In genomic region chr19:30752201-30752600, GRCh38 we compare ENCODE assay signal across 25 cellular contexts.
DNase-seq lines count a peak whose midpoint lies in the region; ATAC-seq and TF ChIP-seq lines count a peak whose summit lies in the region.
"Had no signal": no experiment of that assay in that cellular context is flagged by ENCODE, and none has a peak within 500 bp of the region (broad histone marks: within the 10 kb centered on the region; RNA-seq: fewer than 3 reads in every experiment).

No MANE protein-coding gene starts in this region.

- intact Hi-C loops in left ventricle myocardium superior (cut with micrococcal nuclease) = no loop called here

- no peak overlapping the region for H3K4me3 Mint-ChIP-seq in osteocyte (ENCODE audit: unreplicated experiment)
- H3K4me3 Mint-ChIP-seq: CD14-positive monocyte; CD4-positive, alpha-beta memory T cell; CD4-positive, CD25-positive, alpha-beta regulatory T cell; CD8-positive, alpha-beta memory T cell had no signal

- H3K36me3 ChIP-seq in lung (ENCODE audit: control insufficient read depth in 2 of 2, insufficient read depth in 2 of 2, low read length in 2 of 2) = no peaks in the 10 kb centered on the region
- H3K36me3 ChIP-seq: BE2C, BLaER1 had no signal

- H3K9me3 Mint-ChIP-seq in osteocyte (ENCODE audit: unreplicated experiment) = peaks cover 42% of the 10 kb centered on the region

- no peaks in the 10 kb centered on the region for H3K36me3 Mint-ChIP-seq in osteocyte (ENCODE audit: unreplicated experiment)
- H3K36me3 Mint-ChIP-seq: CD14-positive monocyte; CD4-positive, alpha-beta memory T cell; CD4-positive, CD25-positive, alpha-beta regulatory T cell; CD8-positive, alpha-beta memory T cell had no signal

- no peaks in the 10 kb centered on the region for H3K4me1 Mint-ChIP-seq in osteocyte (ENCODE audit: unreplicated experiment)
- H3K4me1 Mint-ChIP-seq: CD14-positive monocyte; CD4-positive, alpha-beta memory T cell; CD4-positive, CD25-positive, alpha-beta regulatory T cell; CD8-positive, alpha-beta memory T cell had no signal

- no peak for TF ChIP-seq CTCF in lung (IDR thresholded peaks at IDR 0.05; ENCODE audit: control extremely low read depth, extremely low read depth)
- TF ChIP-seq CTCF in osteocyte (IDR thresholded peaks at IDR 0.05) = no peak

- peaks cover 7 to 12% of the 10 kb centered on the region in 2 donors for H3K9me3 ChIP-seq in lung (ENCODE audit: control insufficient read depth in 2 of 2, insufficient read depth in 1 of 2, low read length in 1 of 2)
- H3K9me3 ChIP-seq: BE2C had no signal

- DNase-seq in AG20443 (ENCODE audit: low spot score) (peak; percentile 1), ecto neural progenitor cell (ENCODE audit: low spot score) (peak; percentile 10), lung (ENCODE audit: low spot score) (peak; percentile 9), osteocyte (ENCODE audit: extremely low spot score, unreplicated experiment) (peak; percentile 56), left ventricle myocardium superior (no peak)
- no peak for DNase-seq in stimulated activated CD4-positive, alpha-beta T cell treated with anti-CD3 and anti-CD28 coated beads, Interleukin-4, amount 100 ng/mL, for 24 hours
- DNase-seq in activated CD4-positive, CD25-positive, alpha-beta regulatory T cell (lab: John Stamatoyannopoulos, UW) = no peak
- DNase-seq: 8988T; ACHN; AML-193; BE2C; C1 segment of cervical spinal cord; CD4-positive, alpha-beta memory T cell; CD4-positive, CD25-positive, alpha-beta regulatory T cell; CD8-positive, alpha-beta memory T cell; COR-L47; DMS 273 treated with DMSO at 0.1 percent for 48 hours; DMS153; DMS53; DMS79; DND-41; EL; GDM1 had no signal

- WGBS in lung, 2 donors = 73 to 88% methylated on average over 6 of the region's 6 CpGs

- H3K27ac Mint-ChIP-seq in osteocyte (ENCODE audit: unreplicated experiment) = no peak overlapping the region
- H3K27ac Mint-ChIP-seq: CD14-positive monocyte; CD4-positive, alpha-beta memory T cell; CD4-positive, CD25-positive, alpha-beta regulatory T cell had no signal

- H3K4me3 ChIP-seq in lung = no peak overlapping the region
- H3K4me3 ChIP-seq: BLaER1 had no signal

- ATAC-seq in lung (ENCODE audit: insufficient read depth, low FRiP score) (no peak), left ventricle myocardium superior (no peak)

- no peak overlapping the region for H3K27ac ChIP-seq in lung (ENCODE audit: low read depth in 1 of 2, low read length in 1 of 2)
- H3K27ac ChIP-seq: BLaER1 had no signal

- H3K27me3 Mint-ChIP-seq in osteocyte (ENCODE audit: unreplicated experiment) = no peaks in the 10 kb centered on the region
- H3K27me3 Mint-ChIP-seq: CD4-positive, CD25-positive, alpha-beta regulatory T cell had no signal

- no peaks in the 10 kb centered on the region for H3K4me1 ChIP-seq in lung (ENCODE audit: control insufficient read depth in 2 of 2, insufficient read depth in 2 of 2, low read length in 2 of 2)
- H3K4me1 ChIP-seq: BE2C had no signal

- no peaks in the 10 kb centered on the region for H3K27me3 ChIP-seq in lung (ENCODE audit: control insufficient read depth, insufficient read depth)
- H3K27me3 ChIP-seq: BE2C, BLaER1 had no signal

Comparison
In these comparisons a context has a peak if more than half of its experiments do, and no peak if none do; other contexts are left out.
1. DNase-seq: peak in AG20443 (single experiment), ecto neural progenitor cell (single experiment), lung (single experiment) and osteocyte (single experiment); none in stimulated activated CD4-positive, alpha-beta T cell treated with anti-CD3 and anti-CD28 coated beads, Interleukin-4, amount 100 ng/mL, for 24 hours (single experiment), activated CD4-positive, CD25-positive, alpha-beta regulatory T cell (0 of 4) and left ventricle myocardium superior (single experiment).